ENCODE assay signal across 14 cellular contexts in genomic region chr1:43199093-43199726, GRCh38. TPM values are rescaled to one million over a fixed set of nuclear protein-coding genes. Genes with fewer than 3 reads are reported as not detected.
DNase-seq lines count a peak whose midpoint lies in the region; ATAC-seq and TF ChIP-seq lines count a peak whose summit lies in the region.
"Had no signal": no experiment of that assay in that cellular context is flagged by ENCODE, and none has a peak within 500 bp of the region (broad histone marks: within the 10 kb centered on the region; RNA-seq: fewer than 3 reads in every experiment).

No MANE protein-coding gene starts in this region.

- CTCF ChIA-PET in GM10248 (lab: Yijun Ruan, JAX), result interaction anchor here (2.4 kb wide), 1 partner anchor 28 kb away, joined by 6 read pairs; no protein-coding TSS in a partner anchor
- CTCF ChIA-PET in RWPE1 (lab: Yijun Ruan, JAX), result interaction anchor here (0.6 to 0.7 kb wide), 2 partner anchors 29 to 86 kb away, joined by 3 to 4 read pairs; partner anchors contain the start of gene C1orf210

- peak overlapping the region; percentile 52; the same call in 1 of the 2 replicates for H3K27ac ChIP-seq in RWPE1
- H3K27ac ChIP-seq: GM23248, hepatocyte had no signal

- DNase-seq in GM10248 (ENCODE audit: extremely low spot score) (peak; percentile 70), HK-2 (ENCODE audit: unreplicated experiment) (peak; percentile 16), RWPE1 (ENCODE audit: low spot score) (peak; percentile 18), cerebellum (ENCODE audit: low spot score) (no peak), occipital lobe (lab: John Stamatoyannopoulos, UW) (no peak), NCI-H1694 (lab: John Stamatoyannopoulos, UW) (no peak)
- DNase-seq: activated T-cell treated with anti-CD3 and anti-CD28 coated beads, Interleukin-2, amount 50 U/mL, for 24 hours; CD4-positive, CD25-positive, alpha-beta regulatory T cell; GM23248; T-helper 1 cell had no signal

- POLR2A ChIA-PET in GM10248 (lab: Yijun Ruan, JAX), result no interaction called here
- POLR2A ChIA-PET in RWPE1 (lab: Yijun Ruan, JAX; ENCODE audit: low non-redundant PET), result no interaction called here

- TF ChIP-seq CTCF in GM10248 (IDR thresholded peaks at IDR 0.05; ENCODE audit: control extremely low read depth, extremely low read depth, low read depth, missing control alignments), result no peak
- no peak for TF ChIP-seq CTCF in RWPE1 (conservative IDR thresholded peaks at IDR 0.05; ENCODE audit: low read depth)

- peak; percentile 58 for ATAC-seq in GM19468 (IDR thresholded peaks at IDR 0.05; ENCODE audit: extremely low read depth, unreplicated experiment)
- no peak for ATAC-seq in GM18858 (IDR thresholded peaks at IDR 0.05; ENCODE audit: unreplicated experiment)

RNA-seq across cellular contexts. Expression of gene CFAP57, which starts 27.1 kb away (rescaled TPM):
- total RNA-seq in cerebellum, result 1.9 TPM
- total RNA-seq in occipital lobe, result 1.4 TPM
- total RNA-seq: CD4-positive, CD25-positive, alpha-beta regulatory T cell; LHCN-M2 had no signal

RNA-seq across cellular contexts. Expression of gene EBNA1BP2, which starts 27.1 kb away (rescaled TPM):
- total RNA-seq in cerebellum, result 27.2 TPM
- total RNA-seq in occipital lobe, result 46.8 TPM

Comparison
In these comparisons a context has a peak if more than half of its experiments do, and no peak if none do; other contexts are left out.
1. DNase-seq: peak in GM10248 (single experiment), HK-2 (single experiment) and RWPE1 (single experiment); none in cerebellum (single experiment), occipital lobe (single experiment) and NCI-H1694 (single experiment).